ENCODE assay signal across 10 cellular contexts in genomic region chr5:172795401-172795977, GRCh38. TPM values are rescaled to one million over a fixed set of nuclear protein-coding genes. Genes with fewer than 3 reads are reported as not detected.
DNase-seq lines count a peak whose midpoint lies in the region; ATAC-seq, FAIRE-seq and TF ChIP-seq lines count a peak whose summit lies in the region.
"Had no signal": no experiment of that assay in that cellular context is flagged by ENCODE, and none has a peak within 500 bp of the region (broad histone marks: within the 10 kb centered on the region; RNA-seq: fewer than 3 reads in every experiment).

No MANE protein-coding gene starts in this region.

- no peaks in the 10 kb centered on the region for H3K36me3 ChIP-seq in HepG2 (replicated peaks in 1 of 2; ENCODE audit: control insufficient read depth in 1 of 2, insufficient read depth in 2 of 2, low read length in 2 of 2)
- no peaks in the 10 kb centered on the region for H3K36me3 ChIP-seq in neural progenitor cell

- H3K9ac ChIP-seq in HepG2 (ENCODE audit: insufficient read depth, low read depth, low read length) (no peak overlapping the region), neural progenitor cell (no peak overlapping the region)

- DNase-seq in HFF-Myc (ENCODE audit: extremely low read depth, low read depth) (peak; percentile 98), HepG2 (ENCODE audit: low spot score) (no peak), stromal cell of bone marrow (ENCODE audit: low read depth) (peak; percentile 99), neural progenitor cell (ENCODE audit: low spot score) (no peak)
- DNase-seq in activated effector memory CD4-positive, alpha-beta T cell treated with Interleukin-2 at 50 U/mL for 16 hours, result no peak
- DNase-seq: activated CD8-positive, alpha-beta T cell treated with anti-CD3 and anti-CD28 coated beads for 36 hours had no signal

- POLR2A ChIA-PET in HepG2 (lab: Yijun Ruan, JAX), result interaction anchor here (7.6 to 9.8 kb wide), 2 partner anchors 23 to 64 kb away, joined by 94 to 425 read pairs; partner anchors contain the start of gene DUSP1

- no peak overlapping the region for H3K4me3 Mint-ChIP-seq in neural progenitor cell
- H3K4me3 Mint-ChIP-seq: activated CD8-positive, alpha-beta T cell treated with anti-CD3 and anti-CD28 coated beads for 36 hours; stimulated activated effector memory CD8-positive, alpha-beta T cell treated with anti-CD3 and anti-CD28 coated beads, Interleukin-12 subunit alpha, Interleukin-12 subunit beta, amount 100 ng/mL, for 72 hours had no signal

- TF ChIP-seq EP300 in HepG2 (IDR thresholded peaks at IDR 0.05; ENCODE audit: low read depth in 2 of 2, low read length in 2 of 2) (no peak), HepG2 (CRISPR knock-in tag; IDR thresholded peaks at IDR 0.05; ENCODE audit: borderline replicate concordance) (no peak)

- H3K4me2 ChIP-seq in HepG2 (ENCODE audit: low read depth, low read length) (no peak overlapping the region), neural progenitor cell (no peak overlapping the region)

- H2AFZ ChIP-seq in HepG2 (ENCODE audit: low read length), result no peak overlapping the region
- H2AFZ ChIP-seq in neural progenitor cell (replicated peaks), result no peak overlapping the region

- TF ChIP-seq RAD21 in HepG2 (CRISPR knock-in tag; IDR thresholded peaks at IDR 0.05), result no peak

- no peak for ATAC-seq in HepG2
- no peak for ATAC-seq in HG02840 (IDR thresholded peaks at IDR 0.05; ENCODE audit: low FRiP score, unreplicated experiment)
- no peak for ATAC-seq in HG02973 (IDR thresholded peaks at IDR 0.05; ENCODE audit: unreplicated experiment)
- ATAC-seq: activated CD8-positive, alpha-beta T cell treated with anti-CD3 and anti-CD28 coated beads for 36 hours; stimulated activated effector memory CD8-positive, alpha-beta T cell treated with anti-CD3 and anti-CD28 coated beads, Interleukin-12 subunit alpha, Interleukin-12 subunit beta, amount 100 ng/mL, for 72 hours had no signal

- H3K4me3 ChIP-seq in HFF-Myc (replicated peaks; ENCODE audit: low read depth, low read length) (no peak overlapping the region), HepG2 (replicated peaks in 1 of 3; ENCODE audit: insufficient read depth in 1 of 3, low read depth in 2 of 3, low read length in 3 of 3) (no peak overlapping the region), neural progenitor cell (no peak overlapping the region)

- H3K4me1 Mint-ChIP-seq in neural progenitor cell, result peaks cover 7% of the 10 kb centered on the region

- in situ Hi-C loops in HepG2 (cut with HindIII; ENCODE audit: extremely low pct_ligation_motif_present, low pct_unique_long_range_greater_than_20kb), result no loop called here

- H3K27me3 ChIP-seq in HepG2 (ENCODE audit: control insufficient read depth in 1 of 2, insufficient read depth in 2 of 2, low read length in 2 of 2) (no peaks in the 10 kb centered on the region), neural progenitor cell (no peaks in the 10 kb centered on the region)

- no peaks in the 10 kb centered on the region for H3F3A ChIP-seq in neural progenitor cell (ENCODE audit: low read depth)

- TF ChIP-seq POLR2A in HepG2 (IDR thresholded peaks at IDR 0.05; ENCODE audit: insufficient read depth in 1 of 2, low read depth in 2 of 2, low read length in 2 of 2), result no peak

- no peaks in the 10 kb centered on the region for H3K9me3 Mint-ChIP-seq in neural progenitor cell
- H3K9me3 Mint-ChIP-seq: activated CD8-positive, alpha-beta T cell treated with anti-CD3 and anti-CD28 coated beads for 36 hours; stimulated activated effector memory CD8-positive, alpha-beta T cell treated with anti-CD3 and anti-CD28 coated beads, Interleukin-12 subunit alpha, Interleukin-12 subunit beta, amount 100 ng/mL, for 72 hours had no signal

- intact Hi-C loops in HepG2 (cut with micrococcal nuclease; ENCODE audit: unreplicated experiment), result no loop called here

- H4K20me1 ChIP-seq in HepG2 (ENCODE audit: insufficient read depth, low read length) (no peaks in the 10 kb centered on the region), neural progenitor cell (ENCODE audit: low read depth) (no peaks in the 10 kb centered on the region)

- H3K9me3 ChIP-seq in HepG2 (ENCODE audit: low read length), result no peaks in the 10 kb centered on the region
- H3K9me3 ChIP-seq in neural progenitor cell (ENCODE audit: low read depth), result no peaks in the 10 kb centered on the region

- CTCF ChIA-PET in HepG2 (lab: Yijun Ruan, JAX; ENCODE audit: low intra/inter-chr PET ratio, low total read pairs), result no interaction called here

- peaks cover 8% of the 10 kb centered on the region for H3K27me3 Mint-ChIP-seq in neural progenitor cell (ENCODE audit: insufficient read depth, low read depth)
- H3K27me3 Mint-ChIP-seq: activated CD8-positive, alpha-beta T cell treated with anti-CD3 and anti-CD28 coated beads for 36 hours had no signal

- FAIRE-seq in HepG2 (lab: Jason Lieb, UNC), result no peak

- H3K4me1 ChIP-seq in HepG2 (ENCODE audit: insufficient read depth, low read length) (peaks cover 97% of the 10 kb centered on the region), neural progenitor cell (no peaks in the 10 kb centered on the region)

- TF ChIP-seq CTCF in HFF-Myc (IDR thresholded peaks at IDR 0.05; ENCODE audit: low read depth, low read length, missing control alignments) (no peak), HepG2 (CRISPR knock-in tag; IDR thresholded peaks at IDR 0.05) (no peak), neural progenitor cell (IDR thresholded peaks at IDR 0.05) (no peak)

- no peak overlapping the region for H3K27ac Mint-ChIP-seq in neural progenitor cell
- H3K27ac Mint-ChIP-seq: activated CD8-positive, alpha-beta T cell treated with anti-CD3 and anti-CD28 coated beads for 36 hours; stimulated activated effector memory CD8-positive, alpha-beta T cell treated with anti-CD3 and anti-CD28 coated beads, Interleukin-12 subunit alpha, Interleukin-12 subunit beta, amount 100 ng/mL, for 72 hours had no signal

- WGBS in HepG2 (ENCODE audit: low lambda C conversion rate), result 88% methylated on average over 10 of the region's 12 CpGs

- no peaks in the 10 kb centered on the region for H3K79me2 ChIP-seq in HepG2 (ENCODE audit: insufficient read depth, low read length)
- H3K79me2 ChIP-seq in neural progenitor cell (ENCODE audit: low read depth), result no peaks in the 10 kb centered on the region

- no peaks in the 10 kb centered on the region for H3K36me3 Mint-ChIP-seq in neural progenitor cell
- H3K36me3 Mint-ChIP-seq: stimulated activated effector memory CD8-positive, alpha-beta T cell treated with anti-CD3 and anti-CD28 coated beads, Interleukin-12 subunit alpha, Interleukin-12 subunit beta, amount 100 ng/mL, for 72 hours had no signal

- H3K27ac ChIP-seq in cingulate gyrus (ENCODE audit: low read depth, low read length) (peak overlapping the region; percentile 56), HepG2 (ENCODE audit: extremely low read length, insufficient read depth, low read length) (no peak overlapping the region), neural progenitor cell (no peak overlapping the region)

- BruUV-seq in HepG2 (replicated peaks; lab: Mats Ljungman, UMichigan), result no TSS peak

RNA-seq across cellular contexts. Expression of gene DUSP1, which starts 24.5 kb away (rescaled TPM):
- 18.0 and 27.1 TPM in 2 replicates for total RNA-seq in HepG2 (2016; rRNA removed; fragmentation: Illumina TruSeq; extraction: Trizol)
- 7.1 and 7.8 TPM in 2 replicates for total RNA-seq in HepG2 (2016; cell fraction: cytosol; rRNA removed; fragmentation: Illumina TruSeq; extraction: Trizol; ENCODE audit: low read depth)
- 15.8 and 29.9 TPM in 2 replicates for total RNA-seq in HepG2 (2016; cell fraction: insoluble cytoplasmic fraction; rRNA removed; fragmentation: Illumina TruSeq; extraction: Trizol)
- total RNA-seq in HepG2 (2016; cell fraction: membrane; rRNA removed; fragmentation: Illumina TruSeq; extraction: Trizol), result 14.2 and 16.6 TPM in 2 replicates
- 53.7 and 56.5 TPM in 2 replicates for total RNA-seq in HepG2 (2016; cell fraction: nucleus; rRNA removed; fragmentation: Illumina TruSeq; extraction: Trizol)
- polyA plus RNA-seq in HepG2 (2011; rRNA removed), result 55.5 and 79.2 TPM in 2 replicates
- 59.1 and 69.7 TPM in 2 replicates for polyA plus RNA-seq in HepG2 (2011; cell fraction: cytosol; rRNA removed)
- 85.1 and 113 TPM in 2 replicates for polyA plus RNA-seq in HepG2 (2011; cell fraction: nucleus; rRNA removed)
- 48.1 and 56.6 TPM in 2 replicates for polyA plus RNA-seq in HepG2 (2012)
- polyA plus RNA-seq in HepG2 (2016; cell fraction: cytosol; fragmentation: Illumina TruSeq; extraction: Trizol; ENCODE audit: low read depth), result 4.7 and 6.0 TPM in 2 replicates
- 17.2 and 23.0 TPM in 2 replicates for polyA plus RNA-seq in HepG2 (2016; cell fraction: insoluble cytoplasmic fraction; fragmentation: Illumina TruSeq; extraction: Trizol; ENCODE audit: low read depth)
- 9.3 and 9.4 TPM in 2 replicates for polyA plus RNA-seq in HepG2 (2016; cell fraction: membrane; fragmentation: Illumina TruSeq; extraction: Trizol; ENCODE audit: low read depth)
- 63.2 and 85.8 TPM in 2 replicates for polyA plus RNA-seq in HepG2 (2016; cell fraction: nucleus; fragmentation: Illumina TruSeq; extraction: Trizol; ENCODE audit: insufficient read depth, low read depth)
- polyA minus RNA-seq in HepG2 (2011; rRNA and poly(A)+ RNA removed; ENCODE audit: low replicate concordance), result 142 and 198 TPM in 2 replicates
- polyA minus RNA-seq in HepG2 (2011; cell fraction: cytosol; rRNA and poly(A)+ RNA removed), result 72.5 and 80.5 TPM in 2 replicates
- polyA minus RNA-seq in HepG2 (2011; cell fraction: nucleus; rRNA and poly(A)+ RNA removed), result 95.3 and 131 TPM in 2 replicates
- total RNA-seq in neural progenitor cell (ENCODE audit: low replicate concordance), result 4.2 and 12.8 TPM in 2 replicates

RNA-seq across cellular contexts. Expression of gene ERGIC1, which starts 38.6 kb away (rescaled TPM):
- total RNA-seq in HepG2 (2016; rRNA removed; fragmentation: Illumina TruSeq; extraction: Trizol) (56.6 and 78.5 TPM in 2 replicates), neural progenitor cell (ENCODE audit: low replicate concordance) (28.7 and 50.8 TPM in 2 replicates)
- total RNA-seq in HepG2 (2016; cell fraction: cytosol; rRNA removed; fragmentation: Illumina TruSeq; extraction: Trizol; ENCODE audit: low read depth), result 56.7 and 59.9 TPM in 2 replicates
- total RNA-seq in HepG2 (2016; cell fraction: insoluble cytoplasmic fraction; rRNA removed; fragmentation: Illumina TruSeq; extraction: Trizol), result 51.2 and 75.8 TPM in 2 replicates
- total RNA-seq in HepG2 (2016; cell fraction: membrane; rRNA removed; fragmentation: Illumina TruSeq; extraction: Trizol), result 144 and 156 TPM in 2 replicates
- 57.0 and 67.0 TPM in 2 replicates for total RNA-seq in HepG2 (2016; cell fraction: nucleus; rRNA removed; fragmentation: Illumina TruSeq; extraction: Trizol)
- 184 and 205 TPM in 2 replicates for polyA plus RNA-seq in HepG2 (2011; rRNA removed)
- 216 and 224 TPM in 2 replicates for polyA plus RNA-seq in HepG2 (2011; cell fraction: cytosol; rRNA removed)
- 121 and 137 TPM in 2 replicates for polyA plus RNA-seq in HepG2 (2011; cell fraction: nucleus; rRNA removed)
- polyA plus RNA-seq in HepG2 (2012), result 145 and 175 TPM in 2 replicates
- 87.6 and 105 TPM in 2 replicates for polyA plus RNA-seq in HepG2 (2016; cell fraction: cytosol; fragmentation: Illumina TruSeq; extraction: Trizol; ENCODE audit: low read depth)
- polyA plus RNA-seq in HepG2 (2016; cell fraction: insoluble cytoplasmic fraction; fragmentation: Illumina TruSeq; extraction: Trizol; ENCODE audit: low read depth), result 71.8 and 81.7 TPM in 2 replicates
- 183 and 185 TPM in 2 replicates for polyA plus RNA-seq in HepG2 (2016; cell fraction: membrane; fragmentation: Illumina TruSeq; extraction: Trizol; ENCODE audit: low read depth)
- polyA plus RNA-seq in HepG2 (2016; cell fraction: nucleus; fragmentation: Illumina TruSeq; extraction: Trizol; ENCODE audit: insufficient read depth, low read depth), result 94.6 and 95.4 TPM in 2 replicates
- 179 and 302 TPM in 2 replicates for polyA minus RNA-seq in HepG2 (2011; rRNA and poly(A)+ RNA removed; ENCODE audit: low replicate concordance)
- polyA minus RNA-seq in HepG2 (2011; cell fraction: cytosol; rRNA and poly(A)+ RNA removed), result 60.3 and 74.0 TPM in 2 replicates
- polyA minus RNA-seq in HepG2 (2011; cell fraction: nucleus; rRNA and poly(A)+ RNA removed), result 85.1 and 89.6 TPM in 2 replicates

Comparison
In these comparisons a context has a peak if more than half of its experiments do, and no peak if none do; other contexts are left out.
1. DNase-seq: peak in HFF-Myc (single experiment) and stromal cell of bone marrow (single experiment); none in HepG2 (single experiment), neural progenitor cell (single experiment) and activated effector memory CD4-positive, alpha-beta T cell treated with Interleukin-2 at 50 U/mL for 16 hours (single experiment).